Comparison of ENCODE assay signal across 8 cellular contexts in genomic region chr7:64999165-65000004, GRCh38. TPM values are rescaled to one million over a fixed set of nuclear protein-coding genes. Genes with fewer than 3 reads are reported as not detected.
A peak's percentile ranks its signal among the peaks of the same experiment; 100 is the strongest.
DNase-seq lines count a peak whose midpoint lies in the region; ATAC-seq and TF ChIP-seq lines count a peak whose summit lies in the region.

No MANE protein-coding gene starts in this region.

- H3K23me2 ChIP-seq in H9 (ENCODE audit: insufficient read length, low read depth, low read length, poor library complexity, severe bottlenecking): no peaks in the 10 kb centered on the region

- peaks cover 37% of the 10 kb centered on the region for H3K9me3 ChIP-seq in CD8-positive, alpha-beta memory T cell (ENCODE audit: low read length)
- H3K9me3 ChIP-seq in lung (ENCODE audit: control insufficient read depth in 2 of 2, insufficient read depth in 1 of 2, low read length in 1 of 2): peaks cover 0 to 27% of the 10 kb centered on the region in 2 donors
- H3K9me3 ChIP-seq in H9 (ENCODE audit: control insufficient read depth, low read depth, low read length): peaks cover 26% of the 10 kb centered on the region

- H3K9me3 Mint-ChIP-seq in CD8-positive, alpha-beta memory T cell: peaks cover 11 to 53% (median 41%) of the 10 kb centered on the region in 5 donors
- peaks cover 69 to 81% of the 10 kb centered on the region in 2 experiments for H3K9me3 Mint-ChIP-seq in H9

- peaks cover 3% of the 10 kb centered on the region; the same call in 1 of the 2 replicates for H3K79me2 ChIP-seq in H9 (ENCODE audit: insufficient read depth, low read length)

- CTCF ChIA-PET in CD8-positive, alpha-beta memory T cell (lab: Charles Lee): no interaction called here

- TF ChIP-seq CTCF in VCaP (conservative IDR thresholded peaks at IDR 0.05): no peak
- TF ChIP-seq CTCF in lung (IDR thresholded peaks at IDR 0.05; ENCODE audit: control extremely low read depth, extremely low read depth): no peak
- TF ChIP-seq CTCF in H9 (conservative IDR thresholded peaks at IDR 0.05): no peak

- no peak overlapping the region for H4K91ac ChIP-seq in H9 (ENCODE audit: insufficient read length, low read depth, low read length)

- H3K36me3 ChIP-seq in CD8-positive, alpha-beta memory T cell (ENCODE audit: insufficient read depth, low read length): peaks cover 13% of the 10 kb centered on the region
- H3K36me3 ChIP-seq in lung (ENCODE audit: control insufficient read depth in 2 of 2, insufficient read depth in 2 of 2, low read length in 2 of 2): peaks cover 0 to 7% of the 10 kb centered on the region in 2 donors

- H3K27me3 ChIP-seq in CD8-positive, alpha-beta memory T cell (ENCODE audit: insufficient read depth, low read length, poor library complexity, severe bottlenecking): no peaks in the 10 kb centered on the region
- no peaks in the 10 kb centered on the region for H3K27me3 ChIP-seq in lung (ENCODE audit: control insufficient read depth, insufficient read depth)
- no peaks in the 10 kb centered on the region for H3K27me3 ChIP-seq in H9 (ENCODE audit: insufficient read depth, low read length)

- no peak overlapping the region for H4K8ac ChIP-seq in H9 (replicated peaks; ENCODE audit: insufficient read length, low read depth, low read length)

- no peak overlapping the region for H2AFZ ChIP-seq in H9 (ENCODE audit: low read length)

- no peak overlapping the region for H2BK20ac ChIP-seq in H9 (ENCODE audit: low read depth, low read length, poor library complexity, severe bottlenecking)

- H2BK15ac ChIP-seq in H9 (ENCODE audit: low read depth, low read length): no peak overlapping the region

- no peak for DNase-seq in CD8-positive, alpha-beta memory T cell
- DNase-seq in lung (ENCODE audit: low spot score) (peak; percentile 48), kidney glomerular epithelial cell (lab: John Stamatoyannopoulos, UW) (no peak), H9 (no peak)
- DNase-seq in activated CD4-positive, CD25-positive, alpha-beta regulatory T cell treated with anti-CD3 and anti-CD28 coated beads, Interleukin-2, amount 50 U/mL, for 72 hours: no peak

- H3T11ph ChIP-seq in H9 (ENCODE audit: low read length): no peak overlapping the region

- no peak overlapping the region for H3K4ac ChIP-seq in H9 (ENCODE audit: low read depth, low read length)

- no peaks in the 10 kb centered on the region for H3K79me1 ChIP-seq in H9 (ENCODE audit: insufficient read depth, low read depth, low read length, poor library complexity, severe bottlenecking)

- H2BK12ac ChIP-seq in H9 (ENCODE audit: insufficient read length, low read depth, low read length): no peak overlapping the region

- no peak overlapping the region for H2AK5ac ChIP-seq in H9 (ENCODE audit: insufficient read length, low read length)

- H2BK120ac ChIP-seq in H9 (ENCODE audit: low read depth, low read length, poor library complexity, severe bottlenecking): no peak overlapping the region

- peak overlapping the region in 1 of 7 donors; percentile 13 for H3K4me3 Mint-ChIP-seq in CD8-positive, alpha-beta memory T cell
- no peak overlapping the region for H3K4me3 Mint-ChIP-seq in H9

- H3K4me3 ChIP-seq in CD8-positive, alpha-beta memory T cell (ENCODE audit: low read length): no peak overlapping the region
- H3K4me3 ChIP-seq in lung: no peak overlapping the region

- 61 to 74% methylated on average over 11 of the region's 11 CpGs for WGBS in lung, 2 donors
- no CpG with 5 or more reads among the region's 11 CpGs for WGBS in H9 (ENCODE audit: extremely low coverage, insufficient read length, low lambda C conversion rate)

- no peak overlapping the region for H3K9ac ChIP-seq in H9 (ENCODE audit: extremely low read depth, insufficient read length, low read length)

- peaks cover 0 to 1% of the 10 kb centered on the region in 2 donors for H3K27me3 Mint-ChIP-seq in CD8-positive, alpha-beta memory T cell
- H3K27me3 Mint-ChIP-seq in H9 (ENCODE audit: low read depth): no peaks in the 10 kb centered on the region

- no peak overlapping the region for H3K27ac Mint-ChIP-seq in CD8-positive, alpha-beta memory T cell
- no peak overlapping the region for H3K27ac Mint-ChIP-seq in H9

- peak overlapping the region; percentile 75 for H3K27ac ChIP-seq in CD8-positive, alpha-beta memory T cell (ENCODE audit: low read depth, low read length)
- H3K27ac ChIP-seq in VCaP (peak overlapping the region; percentile 89), lung (ENCODE audit: low read depth in 1 of 2, low read length in 1 of 2) (peak overlapping the region; percentile 5 to 55), H9 (ENCODE audit: insufficient read length, low read depth, low read length) (no peak overlapping the region)

- POLR2A ChIA-PET in CD8-positive, alpha-beta memory T cell (lab: Charles Lee): no interaction called here

- no peak overlapping the region for H3K23ac ChIP-seq in H9 (ENCODE audit: insufficient read length, low read depth, low read length)

- H3K36me3 Mint-ChIP-seq in CD8-positive, alpha-beta memory T cell: peaks cover 44 to 71% (median 56%) of the 10 kb centered on the region in 3 donors
- H3K36me3 Mint-ChIP-seq in H9 (ENCODE audit: insufficient read depth in 1 of 3, low read depth in 3 of 3): peaks cover 72 to 83% (median 76%) of the 10 kb centered on the region in 3 experiments

- no peaks in the 10 kb centered on the region for H4K20me1 ChIP-seq in H9 (ENCODE audit: control insufficient read depth, insufficient read depth, insufficient read length)

- H4K5ac ChIP-seq in H9 (ENCODE audit: insufficient read length, low read depth, low read length): no peak overlapping the region

- no peak overlapping the region for H3K4me2 ChIP-seq in H9 (ENCODE audit: insufficient read depth, insufficient read length, low read length)

- no peak overlapping the region for H3K18ac ChIP-seq in H9 (ENCODE audit: insufficient read length, low read depth, low read length)

- H3K56ac ChIP-seq in H9 (ENCODE audit: insufficient read length, low read depth, low read length): no peak overlapping the region

- H3K4me1 ChIP-seq in CD8-positive, alpha-beta memory T cell (ENCODE audit: insufficient read depth, low read length): no peaks in the 10 kb centered on the region
- peaks cover 0 to 4% of the 10 kb centered on the region in 2 donors for H3K4me1 ChIP-seq in lung (ENCODE audit: control insufficient read depth in 2 of 2, insufficient read depth in 2 of 2, low read length in 2 of 2)
- H3K4me1 ChIP-seq in H9 (ENCODE audit: insufficient read depth, low read length): no peaks in the 10 kb centered on the region; the same call in 1 of the 2 replicates

- ATAC-seq in HG03378 (IDR thresholded peaks at IDR 0.05; ENCODE audit: unreplicated experiment) (peak; percentile 68), lung (ENCODE audit: insufficient read depth, low FRiP score) (no peak), GM18520 (IDR thresholded peaks at IDR 0.05; ENCODE audit: unreplicated experiment) (no peak)

- H2BK5ac ChIP-seq in H9 (ENCODE audit: insufficient read length, low read length): no peak overlapping the region

- H3K14ac ChIP-seq in H9 (ENCODE audit: insufficient read depth, low read length): no peak overlapping the region

- peaks cover 25 to 42% (median 38%) of the 10 kb centered on the region in 3 donors for H3K4me1 Mint-ChIP-seq in CD8-positive, alpha-beta memory T cell
- H3K4me1 Mint-ChIP-seq in H9: peaks cover 16 to 20% of the 10 kb centered on the region in 2 experiments

RNA-seq across cellular contexts. Expression of gene ERV3-1, which starts 7.1 kb away (rescaled TPM):
- 1 to 10 TPM; 6.0 to 7.1 TPM for total RNA-seq in CD8-positive, alpha-beta memory T cell
- polyA plus RNA-seq in CD8-positive, alpha-beta memory T cell: 7.2 TPM
- total RNA-seq in lung: 100 to 1,000 TPM in 1 of 2 donors, 10 to 100 TPM in 1; 20.8 to 168 TPM
- polyA plus RNA-seq in lung: 1 to 10 TPM; 6.0 to 9.4 TPM
- total RNA-seq in H9 (2021): 13.9 and 16.5 TPM in 2 replicates

RNA-seq across cellular contexts. Expression of gene ZNF117, which starts 8.5 kb away (rescaled TPM):
- 1 to 10 TPM; 3.5 to 3.8 TPM for total RNA-seq in CD8-positive, alpha-beta memory T cell
- 0.89 TPM for polyA plus RNA-seq in CD8-positive, alpha-beta memory T cell
- total RNA-seq in lung (100 to 1,000 TPM in 1 of 2 donors, 10 to 100 TPM in 1; 11.7 to 100 TPM), H9 (2021) (11.6 and 13.6 TPM in 2 replicates)
- 10 to 100 TPM in 1 of 2 donors, 1 to 10 TPM in 1; 4.9 to 12.2 TPM for polyA plus RNA-seq in lung
